14 cellular contexts compared by ENCODE assay signal in the genomic region with DNA sequence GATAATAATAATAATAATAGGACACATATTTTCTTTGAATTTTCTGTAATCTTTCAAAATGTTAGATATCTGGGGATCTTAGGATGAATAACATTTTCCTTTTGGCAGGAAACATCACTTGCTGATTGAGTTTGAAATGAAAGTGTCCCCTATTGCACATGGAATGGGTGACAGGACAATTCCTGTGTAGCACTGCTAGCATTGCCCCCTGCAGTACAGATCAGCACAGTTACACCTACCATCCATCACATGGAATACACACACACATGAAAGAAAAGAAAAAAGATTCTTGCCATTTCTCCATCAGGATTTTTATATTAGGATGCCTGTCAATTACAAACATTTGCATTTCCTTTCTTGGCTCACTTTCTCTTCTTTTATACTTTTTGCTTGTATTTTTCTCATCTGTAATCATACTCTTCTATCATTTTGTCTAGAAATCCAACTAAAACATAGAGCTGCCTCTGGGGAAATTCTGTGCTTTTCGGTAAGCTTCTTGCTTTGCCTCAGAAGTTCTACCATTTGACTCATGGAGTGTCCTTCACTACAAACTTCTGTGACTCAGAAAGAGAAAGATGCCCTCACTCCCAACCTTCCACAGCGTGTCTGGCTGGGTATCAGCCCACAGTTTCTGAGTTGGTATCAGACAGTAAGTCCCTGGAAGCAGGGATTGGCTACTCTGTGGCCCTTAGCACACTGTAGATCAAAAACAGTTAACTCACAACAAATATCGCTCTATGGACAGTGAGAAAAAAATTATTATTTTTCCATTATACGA.
DNase-seq lines count a peak whose midpoint lies in the region; ATAC-seq, FAIRE-seq and TF ChIP-seq lines count a peak whose summit lies in the region.
"Had no signal": no experiment of that assay in that cellular context is flagged by ENCODE, and none has a peak within 500 bp of the region (broad histone marks: within the 10 kb centered on the region; RNA-seq: fewer than 3 reads in every experiment).

No MANE protein-coding gene starts in this region.

- no peak for TF ChIP-seq CTCF in natural killer cell (IDR thresholded peaks at IDR 0.05)
- no peak for TF ChIP-seq CTCF in mucosa of descending colon (IDR thresholded peaks at IDR 0.05)

- H3K36me3 ChIP-seq in mucosa of descending colon (ENCODE audit: low read depth): no peaks in the 10 kb centered on the region
- H3K36me3 ChIP-seq: prostate gland had no signal

- no peak overlapping the region for H3K4me3 ChIP-seq in mucosa of descending colon
- H3K4me3 ChIP-seq: prostate gland had no signal

- no peaks in the 10 kb centered on the region for H3K4me1 ChIP-seq in mucosa of descending colon (ENCODE audit: low read depth)
- H3K4me1 ChIP-seq: prostate gland had no signal

- intact Hi-C loops in natural killer cell (cut with micrococcal nuclease): no loop called here
- intact Hi-C loops in activated T-helper 2 cell treated with anti-CD3 and anti-CD28 coated beads, Interferon-gamma antibody, Interleukin-2, Interleukin-4, amounts not matched to agents 10 μg/mL and 5 μg/mL and 100 μg/mL, durations not matched to agents 14 hours and 24 hours and 36 hours (cut with micrococcal nuclease): no loop called here
- intact Hi-C loops in mucosa of descending colon (cut with DNase I, micrococcal nuclease): no loop called here

- H3K9me3 ChIP-seq in mucosa of descending colon: no peaks in the 10 kb centered on the region
- H3K9me3 ChIP-seq: prostate gland had no signal

- no peak for FAIRE-seq in GM19239 (lab: Jason Lieb, UNC)
- FAIRE-seq: GM18507, kidney had no signal

- H3K27ac Mint-ChIP-seq in natural killer cell treated with Interleukin-12 subunit alpha and Interleukin-12 subunit beta and Interleukin-15 and Interleukin-18, amount 100 ng/mL, for 72 hours: no peak overlapping the region
- H3K27ac Mint-ChIP-seq in natural killer cell: no peak overlapping the region
- peak overlapping the region; percentile 2 for H3K27ac Mint-ChIP-seq in activated T-helper 2 cell treated with anti-CD3 and anti-CD28 coated beads, Interferon-gamma antibody, Interleukin-2, Interleukin-4, amounts not matched to agents 10 μg/mL and 5 μg/mL and 100 μg/mL, durations not matched to agents 14 hours and 24 hours and 36 hours

- peak overlapping the region; percentile 18 for H3K4me3 Mint-ChIP-seq in natural killer cell treated with Interleukin-12 subunit alpha and Interleukin-12 subunit beta and Interleukin-15 and Interleukin-18, amount 100 ng/mL, for 72 hours
- H3K4me3 Mint-ChIP-seq in natural killer cell: no peak overlapping the region
- no peak overlapping the region for H3K4me3 Mint-ChIP-seq in activated T-helper 2 cell treated with anti-CD3 and anti-CD28 coated beads, Interferon-gamma antibody, Interleukin-2, Interleukin-4, amounts not matched to agents 10 μg/mL and 5 μg/mL and 100 μg/mL, durations not matched to agents 14 hours and 24 hours and 36 hours (ENCODE audit: low read depth)

- no peaks in the 10 kb centered on the region for H3K27me3 Mint-ChIP-seq in natural killer cell treated with Interleukin-12 subunit alpha and Interleukin-12 subunit beta and Interleukin-15 and Interleukin-18, amount 100 ng/mL, for 72 hours
- H3K27me3 Mint-ChIP-seq in natural killer cell (ENCODE audit: low read depth in 2 of 2): no peaks in the 10 kb centered on the region
- peaks cover 7% of the 10 kb centered on the region for H3K27me3 Mint-ChIP-seq in activated T-helper 2 cell treated with anti-CD3 and anti-CD28 coated beads, Interferon-gamma antibody, Interleukin-2, Interleukin-4, amounts not matched to agents 10 μg/mL and 5 μg/mL and 100 μg/mL, durations not matched to agents 14 hours and 24 hours and 36 hours (ENCODE audit: low read depth)

- peaks cover 11 to 24% of the 10 kb centered on the region in 2 donors for H3K4me1 Mint-ChIP-seq in natural killer cell treated with Interleukin-12 subunit alpha and Interleukin-12 subunit beta and Interleukin-15 and Interleukin-18, amount 100 ng/mL, for 72 hours (ENCODE audit: low read depth in 2 of 2)
- peaks cover 18 to 20% of the 10 kb centered on the region in 2 donors for H3K4me1 Mint-ChIP-seq in natural killer cell
- H3K4me1 Mint-ChIP-seq in activated T-helper 2 cell treated with anti-CD3 and anti-CD28 coated beads, Interferon-gamma antibody, Interleukin-2, Interleukin-4, amounts not matched to agents 10 μg/mL and 5 μg/mL and 100 μg/mL, durations not matched to agents 14 hours and 24 hours and 36 hours (ENCODE audit: low read depth): peaks cover 12% of the 10 kb centered on the region

- H3K36me3 Mint-ChIP-seq in natural killer cell treated with Interleukin-12 subunit alpha and Interleukin-12 subunit beta and Interleukin-15 and Interleukin-18, amount 100 ng/mL, for 72 hours: no peaks in the 10 kb centered on the region
- H3K36me3 Mint-ChIP-seq in natural killer cell: no peaks in the 10 kb centered on the region
- H3K36me3 Mint-ChIP-seq in activated T-helper 2 cell treated with anti-CD3 and anti-CD28 coated beads, Interferon-gamma antibody, Interleukin-2, Interleukin-4, amounts not matched to agents 10 μg/mL and 5 μg/mL and 100 μg/mL, durations not matched to agents 14 hours and 24 hours and 36 hours (ENCODE audit: low read depth): no peaks in the 10 kb centered on the region

- ATAC-seq in natural killer cell treated with Interleukin-12 subunit alpha and Interleukin-12 subunit beta and Interleukin-15 and Interleukin-18, amount 100 ng/mL, for 72 hours: peak in 1 of 2 donors; percentile 76
- ATAC-seq in natural killer cell (no peak), HG02885 (IDR thresholded peaks at IDR 0.05; ENCODE audit: poor library complexity, unreplicated experiment) (peak; percentile 55), mucosa of descending colon (no peak)

- no peak for DNase-seq in natural killer cell treated with Interleukin-12 subunit alpha and Interleukin-12 subunit beta and Interleukin-15 and Interleukin-18, amount 100 ng/mL, for 72 hours (ENCODE audit: low spot score)
- DNase-seq in natural killer cell (no peak), stromal cell of bone marrow (ENCODE audit: low read depth) (peak; percentile 53), mucosa of descending colon (no peak), GM19239 (ENCODE audit: insufficient read length, low spot score) (no peak), MV-4-11 (lab: John Stamatoyannopoulos, UW) (no peak)
- no peak for DNase-seq in activated T-helper 2 cell treated with anti-CD3 and anti-CD28 coated beads, Interferon-gamma antibody, Interleukin-2, Interleukin-4, amounts not matched to agents 10 μg/mL and 5 μg/mL and 100 μg/mL, durations not matched to agents 14 hours and 24 hours and 36 hours (ENCODE audit: low spot score)
- DNase-seq: activated CD8-positive, alpha-beta memory T cell treated with anti-CD3 and anti-CD28 coated beads, Interleukin-2, amount 50 U/mL, for 48 hours; kidney; NCI-H1930; SHP77 treated with DMSO at 0.1 percent for 48 hours had no signal

- H3K9me3 Mint-ChIP-seq in natural killer cell treated with Interleukin-12 subunit alpha and Interleukin-12 subunit beta and Interleukin-15 and Interleukin-18, amount 100 ng/mL, for 72 hours: peaks cover 3% of the 10 kb centered on the region
- no peaks in the 10 kb centered on the region for H3K9me3 Mint-ChIP-seq in natural killer cell
- no peaks in the 10 kb centered on the region for H3K9me3 Mint-ChIP-seq in activated T-helper 2 cell treated with anti-CD3 and anti-CD28 coated beads, Interferon-gamma antibody, Interleukin-2, Interleukin-4, amounts not matched to agents 10 μg/mL and 5 μg/mL and 100 μg/mL, durations not matched to agents 14 hours and 24 hours and 36 hours
